ENCODE assay signal across 16 cellular contexts in the genomic region with DNA sequence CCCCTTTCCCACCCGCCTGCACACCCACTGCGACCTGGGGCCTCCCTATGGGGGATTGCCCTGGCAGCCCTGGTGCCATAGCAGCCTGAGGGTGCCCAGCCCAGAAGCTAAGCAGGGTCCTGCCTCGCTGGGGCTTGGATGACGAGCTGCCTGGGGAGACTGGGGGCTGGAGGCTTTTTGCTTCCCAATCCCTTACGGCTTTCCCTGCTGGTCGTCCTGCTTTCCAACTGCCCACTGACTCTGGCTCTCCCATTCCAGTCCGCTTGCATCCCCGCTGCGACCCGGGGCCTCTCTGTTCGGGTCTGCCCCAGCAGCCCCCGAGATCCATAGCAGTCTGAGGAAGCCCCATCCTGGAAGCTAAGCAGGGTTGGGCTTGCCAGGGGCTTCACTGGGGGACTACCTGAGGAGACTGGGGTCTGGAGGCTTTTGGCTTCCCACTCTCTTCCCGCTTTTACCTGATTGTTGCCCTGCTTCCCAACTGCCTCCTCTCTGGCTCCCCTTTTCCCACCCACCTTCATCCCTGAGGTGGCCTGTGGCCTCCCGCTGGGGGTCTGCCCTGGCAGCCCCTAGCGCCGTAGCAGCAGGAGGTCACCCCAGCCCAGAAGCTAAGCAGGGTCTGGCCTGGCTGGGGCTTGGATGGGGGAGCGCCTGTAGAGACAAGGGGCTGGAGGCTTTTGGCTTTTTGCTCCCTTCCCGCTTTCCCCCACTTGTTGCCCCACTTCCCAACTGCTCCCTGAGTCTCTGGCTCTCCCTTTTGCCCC.
DNase-seq lines count a peak whose midpoint lies in the region; ATAC-seq and TF ChIP-seq lines count a peak whose summit lies in the region.
"Had no signal": no experiment of that assay in that cellular context is flagged by ENCODE, and none has a peak within 500 bp of the region (broad histone marks: within the 10 kb centered on the region; RNA-seq: fewer than 3 reads in every experiment).

No MANE protein-coding gene starts in this region.

- H3K4me1 Mint-ChIP-seq in Caco-2 (ENCODE audit: low read depth, unreplicated experiment) (no peaks in the 10 kb centered on the region), HFFc6 (ENCODE audit: low read depth) (no peaks in the 10 kb centered on the region)
- H3K4me1 Mint-ChIP-seq: B cell had no signal

- TF ChIP-seq CTCF in right atrium auricular region (IDR thresholded peaks at IDR 0.05) (no peak), left ventricle myocardium inferior (IDR thresholded peaks at IDR 0.05; ENCODE audit: borderline replicate concordance) (no peak), omental fat pad (IDR thresholded peaks at IDR 0.05) (no peak), Caco-2 (IDR thresholded peaks at IDR 0.05; ENCODE audit: insufficient read depth in 1 of 2, low read depth in 1 of 2, low read length in 1 of 2, severe bottlenecking in 1 of 2, unreplicated experiment in 1 of 2) (no peak), HFFc6 (IDR thresholded peaks at IDR 0.05) (no peak), WERI-Rb-1 (IDR thresholded peaks at IDR 0.05; ENCODE audit: low read depth, low read length) (no peak)

- intact Hi-C loops in left ventricle myocardium inferior (cut with micrococcal nuclease), result no loop called here
- intact Hi-C loops in Caco-2 (cut with micrococcal nuclease; ENCODE audit: unreplicated experiment), result no loop called here

- no peaks in the 10 kb centered on the region for H3K9me3 ChIP-seq in right atrium auricular region
- H3K9me3 ChIP-seq in left ventricle myocardium inferior (replicated peaks), result no peaks in the 10 kb centered on the region
- H3K9me3 ChIP-seq in Caco-2, result no peaks in the 10 kb centered on the region
- no peaks in the 10 kb centered on the region for H3K9me3 ChIP-seq in WERI-Rb-1 (ENCODE audit: severe bottlenecking)

- H3K27me3 Mint-ChIP-seq in Caco-2 (ENCODE audit: insufficient read depth, unreplicated experiment) (no peaks in the 10 kb centered on the region), HFFc6 (ENCODE audit: insufficient read depth) (peaks cover 4% of the 10 kb centered on the region)
- H3K27me3 Mint-ChIP-seq: B cell; CD4-positive, alpha-beta T cell had no signal

- H3K4me1 ChIP-seq in right atrium auricular region (no peaks in the 10 kb centered on the region), left ventricle myocardium inferior (no peaks in the 10 kb centered on the region), Caco-2 (no peaks in the 10 kb centered on the region)

- DNase-seq in right atrium auricular region (ENCODE audit: low spot score) (peak; percentile 40), left ventricle myocardium inferior (no peak), omental fat pad (ENCODE audit: low spot score) (peak; percentile 12), Caco-2 (no peak), D341Med (ENCODE audit: low spot score) (no peak), HFFc6 (no peak), WERI-Rb-1 (no peak)
- DNase-seq: C1 segment of cervical spinal cord; CD4-positive, alpha-beta T cell; DMS153; DMS79 treated with DMSO at 0.1 percent for 48 hours; EL; HCEC 1CT had no signal

- no TSS peak for BruUV-seq in Caco-2 (replicated peaks; lab: Mats Ljungman, UMichigan)

- H3K27ac ChIP-seq in right atrium auricular region (no peak overlapping the region), left ventricle myocardium inferior (replicated peaks) (no peak overlapping the region), WERI-Rb-1 (no peak overlapping the region)
- H3K27ac ChIP-seq: HL-60 had no signal

- peak; percentile 10 for ATAC-seq in esophagus mucosa
- no peak for ATAC-seq in omental fat pad (ENCODE audit: low FRiP score)

- H3K36me3 Mint-ChIP-seq in Caco-2 (ENCODE audit: insufficient read depth, unreplicated experiment) (no peaks in the 10 kb centered on the region), HFFc6 (ENCODE audit: low read depth) (no peaks in the 10 kb centered on the region)

- H3K4me3 ChIP-seq in right atrium auricular region, result no peak overlapping the region
- no peak overlapping the region for H3K4me3 ChIP-seq in left ventricle myocardium inferior
- H3K4me3 ChIP-seq in Caco-2 (ENCODE audit: low read depth, low read length), result no peak overlapping the region
- H3K4me3 ChIP-seq in WERI-Rb-1 (ENCODE audit: low read depth, low read length), result no peak overlapping the region

- POLR2A ChIA-PET in Caco-2 (lab: Charles Lee), result no interaction called here

- CTCF ChIA-PET in Caco-2 (lab: Charles Lee), result no interaction called here

- peaks cover 24% of the 10 kb centered on the region for H3K9me3 Mint-ChIP-seq in Caco-2 (ENCODE audit: unreplicated experiment)
- H3K9me3 Mint-ChIP-seq in HFFc6, result peaks cover 27% of the 10 kb centered on the region
- H3K9me3 Mint-ChIP-seq: CD4-positive, alpha-beta T cell had no signal

- H3K36me3 ChIP-seq in right atrium auricular region (no peaks in the 10 kb centered on the region), left ventricle myocardium inferior (no peaks in the 10 kb centered on the region), Caco-2 (ENCODE audit: control insufficient read depth, insufficient read depth, low read length) (no peaks in the 10 kb centered on the region), WERI-Rb-1 (no peaks in the 10 kb centered on the region)

- H3K4me3 Mint-ChIP-seq in Caco-2 (ENCODE audit: unreplicated experiment) (no peak overlapping the region), HFFc6 (no peak overlapping the region)
- H3K4me3 Mint-ChIP-seq: B cell; CD4-positive, alpha-beta T cell had no signal

- H3K27ac Mint-ChIP-seq in Caco-2 (ENCODE audit: unreplicated experiment) (no peak overlapping the region), HFFc6 (no peak overlapping the region)
- H3K27ac Mint-ChIP-seq: B cell; CD4-positive, alpha-beta T cell had no signal

- H3K27me3 ChIP-seq in right atrium auricular region (no peaks in the 10 kb centered on the region), left ventricle myocardium inferior (ENCODE audit: low read depth) (peaks cover 27% of the 10 kb centered on the region), Caco-2 (replicated peaks; ENCODE audit: control insufficient read depth, insufficient read depth, low read length) (no peaks in the 10 kb centered on the region), WERI-Rb-1 (ENCODE audit: insufficient read depth, low read depth, severe bottlenecking) (peaks cover 75% of the 10 kb centered on the region)

Comparison
In these comparisons a context has a peak if more than half of its experiments do, and no peak if none do; other contexts are left out.
1. DNase-seq: peak in right atrium auricular region (single experiment) and omental fat pad (single experiment); none in left ventricle myocardium inferior (single experiment), Caco-2 (0 of 2), D341Med (single experiment), HFFc6 (single experiment) and WERI-Rb-1 (single experiment).